10 cellular contexts compared by ENCODE assay signal in genomic region chr7:106109521-106110237, GRCh38. TPM values are rescaled to one million over a fixed set of nuclear protein-coding genes. Genes with fewer than 3 reads are reported as not detected.
DNase-seq lines count a peak whose midpoint lies in the region; ATAC-seq and TF ChIP-seq lines count a peak whose summit lies in the region.
"Had no signal": no experiment of that assay in that cellular context is flagged by ENCODE, and none has a peak within 500 bp of the region (broad histone marks: within the 10 kb centered on the region; RNA-seq: fewer than 3 reads in every experiment).

No MANE protein-coding gene starts in this region.

- intact Hi-C loops in sciatic nerve (cut with DNase I) = loop anchor here (10.0 kb wide), 1 partner anchor 45 kb away; no protein-coding TSS in a partner anchor

- peak overlapping the region in 1 of 11 experiments; percentile 16; a peak in 1 of 22 replicates for H3K9ac ChIP-seq in BLaER1 treated with 17β-estradiol and CSF1 and Interleukin-3, amounts not matched to agents 10 nM and 100 nM
- H3K9ac ChIP-seq in HUES48 (ENCODE audit: low read depth, low read length) (no peak overlapping the region), neural progenitor cell (no peak overlapping the region)

- H3K4me3 Mint-ChIP-seq in chondrocyte (ENCODE audit: unreplicated experiment) (no peak overlapping the region), neural progenitor cell (peak overlapping the region; percentile 71)

- DNase-seq in chondrocyte (ENCODE audit: low spot score) (no peak), neural progenitor cell (ENCODE audit: low spot score) (no peak), NCI-H146 treated with DMSO at 0.1 percent for 48 hours (lab: John Stamatoyannopoulos, UW; ENCODE audit: unreplicated experiment) (no peak), NCI-H2029 treated with DMSO at 0.1 percent for 48 hours (lab: John Stamatoyannopoulos, UW) (no peak), sciatic nerve (ENCODE audit: low spot score) (no peak)
- DNase-seq: activated CD4-positive, CD25-positive, alpha-beta regulatory T cell treated with anti-CD3 and anti-CD28 coated beads, Interleukin-2, amount 50 U/mL, for 72 hours; NCI-H510A had no signal

- no peak for ATAC-seq in HG03196 (IDR thresholded peaks at IDR 0.05; ENCODE audit: unreplicated experiment)
- no peak for ATAC-seq in sciatic nerve

- peak overlapping the region; percentile 72 to 97 (median 92) for H3K4me2 ChIP-seq in BLaER1 treated with 17β-estradiol and CSF1 and Interleukin-3, amounts not matched to agents 10 nM and 100 nM
- peak overlapping the region; percentile 81 for H3K4me2 ChIP-seq in neural progenitor cell

- peak overlapping the region in 2 of 11 experiments; percentile 19 to 94; a peak in 2 of 22 replicates for H3K27ac ChIP-seq in BLaER1 treated with 17β-estradiol and CSF1 and Interleukin-3, amounts not matched to agents 10 nM and 100 nM
- H3K27ac ChIP-seq in HUES48 (ENCODE audit: low read depth, low read length) = no peak overlapping the region
- H3K27ac ChIP-seq in neural progenitor cell = no peak overlapping the region

- H3K9me3 Mint-ChIP-seq in chondrocyte (ENCODE audit: low read depth) (no peaks in the 10 kb centered on the region), neural progenitor cell (no peaks in the 10 kb centered on the region)

- peaks cover 20 to 62% (median 54%) of the 10 kb centered on the region in 11 experiments; a peak in 20 of 22 replicates for H4K20me1 ChIP-seq in BLaER1 treated with 17β-estradiol and CSF1 and Interleukin-3, amounts not matched to agents 10 nM and 100 nM
- H4K20me1 ChIP-seq in neural progenitor cell (ENCODE audit: low read depth) = peaks cover 45% of the 10 kb centered on the region

- H3K27me3 Mint-ChIP-seq in chondrocyte (ENCODE audit: low read depth) (no peaks in the 10 kb centered on the region), neural progenitor cell (ENCODE audit: insufficient read depth, low read depth) (peaks cover 2% of the 10 kb centered on the region)

- H3K27ac Mint-ChIP-seq in chondrocyte (ENCODE audit: unreplicated experiment) = peak overlapping the region; percentile 24
- H3K27ac Mint-ChIP-seq in neural progenitor cell = no peak overlapping the region

- H3K4me1 ChIP-seq in BLaER1 treated with 17β-estradiol and CSF1 and Interleukin-3, amounts not matched to agents 10 nM and 100 nM = peaks cover 25 to 81% (median 61%) of the 10 kb centered on the region in 10 experiments
- H3K4me1 ChIP-seq in HUES48 (ENCODE audit: control insufficient read depth, insufficient read depth, low read length) (peaks cover 34% of the 10 kb centered on the region), neural progenitor cell (peaks cover 25% of the 10 kb centered on the region)

- peaks cover 8% of the 10 kb centered on the region for H3F3A ChIP-seq in neural progenitor cell (ENCODE audit: low read depth)

- H3K36me3 Mint-ChIP-seq in chondrocyte (ENCODE audit: low read depth) (no peaks in the 10 kb centered on the region), neural progenitor cell (peaks cover 4% of the 10 kb centered on the region)

- peak overlapping the region in 6 of 10 experiments; percentile 1 to 93 (median 80); a peak in 7 of 20 replicates for H3K4me3 ChIP-seq in BLaER1 treated with 17β-estradiol and CSF1 and Interleukin-3, amounts not matched to agents 10 nM and 100 nM
- H3K4me3 ChIP-seq in HUES48 (ENCODE audit: low read depth, low read length) (peak overlapping the region; percentile 96), neural progenitor cell (peak overlapping the region; percentile 74)

- peaks cover 4 to 33% (median 21%) of the 10 kb centered on the region in 11 experiments; a peak in 17 of 22 replicates for H3K36me3 ChIP-seq in BLaER1 treated with 17β-estradiol and CSF1 and Interleukin-3, amounts not matched to agents 10 nM and 100 nM
- H3K36me3 ChIP-seq in HUES48 (ENCODE audit: control insufficient read depth, insufficient read depth, low read length) = no peaks in the 10 kb centered on the region
- H3K36me3 ChIP-seq in neural progenitor cell = peaks cover 4% of the 10 kb centered on the region

- H3K79me2 ChIP-seq in neural progenitor cell (ENCODE audit: low read depth) = peaks cover 65% of the 10 kb centered on the region

- H3K9me3 ChIP-seq in BLaER1 treated with 17β-estradiol and CSF1 and Interleukin-3, amounts not matched to agents 10 nM and 100 nM (replicated peaks in 1 of 11) = peaks cover 0 to 10% (median 0%) of the 10 kb centered on the region in 11 experiments; a peak in 4 of 22 replicates
- H3K9me3 ChIP-seq in HUES48 (ENCODE audit: control insufficient read depth, insufficient read depth, low read length) (no peaks in the 10 kb centered on the region), neural progenitor cell (ENCODE audit: low read depth) (no peaks in the 10 kb centered on the region)

- no peak overlapping the region for H2AFZ ChIP-seq in neural progenitor cell (replicated peaks)

- TF ChIP-seq CTCF in chondrocyte (IDR thresholded peaks at IDR 0.05) (no peak), neural progenitor cell (IDR thresholded peaks at IDR 0.05) (no peak)

- H3K27me3 ChIP-seq in BLaER1 treated with 17β-estradiol and CSF1 and Interleukin-3, amounts not matched to agents 10 nM and 100 nM = no peaks in the 10 kb centered on the region
- peaks cover 3% of the 10 kb centered on the region; the same call in 1 of the 2 replicates for H3K27me3 ChIP-seq in HUES48 (ENCODE audit: control insufficient read depth, insufficient read depth, low read length)
- H3K27me3 ChIP-seq in neural progenitor cell = peaks cover 16% of the 10 kb centered on the region

- H3K4me1 Mint-ChIP-seq in chondrocyte (ENCODE audit: low read depth) (peaks cover 45% of the 10 kb centered on the region), neural progenitor cell (peaks cover 33% of the 10 kb centered on the region)

RNA-seq across cellular contexts. Expression of gene SYPL1, which starts 2.4 kb away (rescaled TPM):
- total RNA-seq in chondrocyte = 53.9 to 75.7 TPM (median 71.8 TPM) in 3 replicates
- total RNA-seq in neural progenitor cell (ENCODE audit: low replicate concordance) = 29.9 and 48.8 TPM in 2 replicates
- total RNA-seq in sciatic nerve = 83.5 TPM
